ENCODE assay signal across 8 cellular contexts in genomic region chr10:112951349-112952281, GRCh38. TPM values are rescaled to one million over a fixed set of nuclear protein-coding genes. Genes with fewer than 3 reads are reported as not detected.
A peak's percentile ranks its signal among the peaks of the same experiment; 100 is the strongest.
DNase-seq lines count a peak whose midpoint lies in the region; ATAC-seq and TF ChIP-seq lines count a peak whose summit lies in the region.

No MANE protein-coding gene starts in this region.

- H3K4me3 ChIP-seq in skeletal muscle satellite cell (ENCODE audit: low read length), result peak overlapping the region; percentile 94

- H3K9me3 ChIP-seq in T-helper 17 cell (ENCODE audit: control insufficient read depth, low read length, poor library complexity, severe bottlenecking) (no peaks in the 10 kb centered on the region), skeletal muscle satellite cell (replicated peaks; ENCODE audit: low read length) (no peaks in the 10 kb centered on the region)

- H3K36me3 ChIP-seq in skeletal muscle satellite cell (ENCODE audit: insufficient read depth, low read length), result no peaks in the 10 kb centered on the region

- H3K27ac Mint-ChIP-seq in HFFc6, result peak overlapping the region; percentile 98
- H3K27ac Mint-ChIP-seq in T-helper 17 cell, result peak overlapping the region; percentile 93
- peak overlapping the region; percentile 55 to 94 (median 84) for H3K27ac Mint-ChIP-seq in immature natural killer cell

- DNase-seq in AG20443 (ENCODE audit: low spot score) (peak; percentile 40), HFFc6 (peak; percentile 68), T-helper 17 cell (peak; percentile 25 to 37 (median 34)), brain pericyte (ENCODE audit: low read depth, low spot score) (peak; percentile 65), immature natural killer cell (peak; percentile 26 to 45 (median 30))

- H3K9me3 Mint-ChIP-seq in HFFc6, result no peaks in the 10 kb centered on the region
- H3K9me3 Mint-ChIP-seq in immature natural killer cell, result peaks cover 0 to 1% (median 0%) of the 10 kb centered on the region in 6 donors

- H3K27me3 ChIP-seq in skeletal muscle satellite cell (ENCODE audit: control insufficient read depth, insufficient read depth, low read length), result no peaks in the 10 kb centered on the region

- peak overlapping the region; percentile 94 for H3K4me2 ChIP-seq in skeletal muscle satellite cell (ENCODE audit: low read length)

- H3K4me1 Mint-ChIP-seq in HFFc6 (ENCODE audit: low read depth) (peaks cover 44% of the 10 kb centered on the region), T-helper 17 cell (peaks cover 25% of the 10 kb centered on the region), immature natural killer cell (peaks cover 26 to 55% of the 10 kb centered on the region in 2 donors)

- ATAC-seq in T-helper 17 cell (peak; percentile 66), HG03521 (IDR thresholded peaks at IDR 0.05; ENCODE audit: unreplicated experiment) (no peak), GM19397 (IDR thresholded peaks at IDR 0.05; ENCODE audit: unreplicated experiment) (no peak)

- peak overlapping the region; percentile 98 for H3K9ac ChIP-seq in skeletal muscle satellite cell (ENCODE audit: low read depth, low read length)

- H3K4me1 ChIP-seq in skeletal muscle satellite cell (ENCODE audit: control insufficient read depth, insufficient read depth, low read length), result peaks cover 30% of the 10 kb centered on the region

- TF ChIP-seq CTCF in HFFc6 (IDR thresholded peaks at IDR 0.05), result no peak

- H3K36me3 Mint-ChIP-seq in HFFc6 (ENCODE audit: low read depth), result peaks cover 16% of the 10 kb centered on the region
- H3K36me3 Mint-ChIP-seq in T-helper 17 cell (ENCODE audit: low read depth), result peaks cover 7% of the 10 kb centered on the region
- H3K36me3 Mint-ChIP-seq in immature natural killer cell, result peaks cover 0 to 4% (median 0%) of the 10 kb centered on the region in 3 donors

- peak overlapping the region; percentile 97 for H3K4me3 Mint-ChIP-seq in HFFc6
- peak overlapping the region; percentile 98 for H3K4me3 Mint-ChIP-seq in T-helper 17 cell
- peak overlapping the region; percentile 96 to 97 (median 97) for H3K4me3 Mint-ChIP-seq in immature natural killer cell

- H3K27me3 Mint-ChIP-seq in HFFc6 (ENCODE audit: insufficient read depth), result peaks cover 4% of the 10 kb centered on the region
- peaks cover 32% of the 10 kb centered on the region for H3K27me3 Mint-ChIP-seq in T-helper 17 cell
- peaks cover 18 to 21% (median 21%) of the 10 kb centered on the region in 3 donors for H3K27me3 Mint-ChIP-seq in immature natural killer cell (ENCODE audit: low read depth in 3 of 3)

RNA-seq across cellular contexts. Expression of gene TCF7L2, which starts 1.6 kb away (rescaled TPM):
- total RNA-seq in HFFc6 (2021; fragmentation: NEBNext Ultra II Directional; extraction: Animal tissue kit (Norgen Biotek cat#: 25700)), result 10 to 100 TPM; 14.6 to 18.1 (median 16.2) TPM
- total RNA-seq in T-helper 17 cell, result 1 to 10 TPM; 3.1 to 3.9 TPM
- polyA plus RNA-seq in immature natural killer cell, result 1 to 10 TPM in 1 of 3 donors, under 1 TPM in 1, not detected in 1; 0.83 to 1.8 TPM
- 3.9 and 4.8 TPM in 2 replicates for total RNA-seq in skeletal muscle satellite cell (2012; rRNA removed)
